Comparison of ENCODE assay signal across 19 cellular contexts in genomic region chr9:37341704-37342103, GRCh38.
A peak's percentile ranks its signal among the peaks of the same experiment; 100 is the strongest.
DNase-seq lines count a peak whose midpoint lies in the region; ATAC-seq, FAIRE-seq and TF ChIP-seq lines count a peak whose summit lies in the region.
"Had no signal": no experiment of that assay in that cellular context is flagged by ENCODE, and none has a peak within 500 bp of the region (broad histone marks: within the 10 kb centered on the region; RNA-seq: fewer than 3 reads in every experiment).

No MANE protein-coding gene starts in this region.

- H2AFZ ChIP-seq in SU-DHL-6 (ENCODE audit: low read depth, low read length, severe bottlenecking) = no peak overlapping the region

- H3K27me3 ChIP-seq in SU-DHL-6 (ENCODE audit: low read length) = no peaks in the 10 kb centered on the region

- no peak for TF ChIP-seq CTCF in SU-DHL-6 (IDR thresholded peaks at IDR 0.05; ENCODE audit: insufficient read depth, low read length, poor library complexity, severe bottlenecking)

- no peaks in the 10 kb centered on the region for H4K20me1 ChIP-seq in SU-DHL-6 (ENCODE audit: low read depth, low read length)

- peak; percentile 95 for FAIRE-seq in GM12891 (lab: Jason Lieb, UNC)
- FAIRE-seq: A549, G401.6, HepG2 had no signal

- no peaks in the 10 kb centered on the region for H3K9me2 ChIP-seq in SU-DHL-6 (replicated peaks; ENCODE audit: insufficient read depth, low read length)

- H3K4me3 ChIP-seq in SU-DHL-6 (ENCODE audit: insufficient read depth, low read length, poor library complexity, severe bottlenecking) = no peak overlapping the region
- H3K4me3 ChIP-seq: A549 had no signal

- peak; percentile 52 for ATAC-seq in HG02798 (IDR thresholded peaks at IDR 0.05; ENCODE audit: poor library complexity, unreplicated experiment)
- no peak for ATAC-seq in SK-N-SH treated with all-trans-retinoic acid at 6 μM for 48 hours
- ATAC-seq in GM21825 (IDR thresholded peaks at IDR 0.05; ENCODE audit: unreplicated experiment) = no peak
- no peak for ATAC-seq in HG03565 (IDR thresholded peaks at IDR 0.05; ENCODE audit: unreplicated experiment)
- ATAC-seq: A549, HepG2 had no signal

- TF ChIP-seq POLR2A in GM12891 (IDR thresholded peaks at IDR 0.05; ENCODE audit: low read depth, low read length) = no peak

- no peak overlapping the region for H3K9ac ChIP-seq in SU-DHL-6 (ENCODE audit: low read length)
- H3K9ac ChIP-seq: KMS-11 had no signal

- no peak for DNase-seq in GM12891 (ENCODE audit: insufficient read length, low spot score)
- DNase-seq in activated CD4-positive, alpha-beta T cell treated with anti-CD3 and anti-CD28 coated beads, Interleukin-2, amount 50 U/mL, for 1 hour = no peak
- DNase-seq: C1 segment of cervical spinal cord; Calu3; CD4-positive, alpha-beta T cell; DMS 273 treated with DMSO at 0.1 percent for 48 hours; DMS79; EL; HCEC 1CT; HFFc6 had no signal

- peaks cover 52% of the 10 kb centered on the region for H3F3A ChIP-seq in SU-DHL-6 (ENCODE audit: insufficient read depth)

- no peak overlapping the region for H3K4me2 ChIP-seq in SU-DHL-6 (ENCODE audit: low read depth, low read length, poor library complexity, severe bottlenecking)
- H3K4me2 ChIP-seq: A549, KMS-11 had no signal

- peak overlapping the region; percentile 2; the same call in 1 of the 2 replicates for H3K27ac ChIP-seq in SU-DHL-6 (ENCODE audit: low read depth, low read length)
- H3K27ac ChIP-seq: A549, KMS-11 had no signal

- H3K79me2 ChIP-seq in SU-DHL-6 (ENCODE audit: insufficient read depth, low read length) = peaks cover 87% of the 10 kb centered on the region

- H3K9me3 ChIP-seq in SU-DHL-6 (ENCODE audit: insufficient read depth, low read length) = no peaks in the 10 kb centered on the region
- H3K9me3 ChIP-seq: A549 had no signal

- H3K36me3 ChIP-seq in SU-DHL-6 (ENCODE audit: low read length) = peaks cover 18% of the 10 kb centered on the region; the same call in 1 of the 2 replicates

TF ChIP-seq in GM12891, 5 proteins besides CTCF, POLR2A, EP300 and RAD21:
- TF ChIP-seq PAX5 (IDR thresholded peaks at IDR 0.05; ENCODE audit: insufficient read depth, low read length, severe bottlenecking) (no peak), POU2F2 (IDR thresholded peaks at IDR 0.05; ENCODE audit: low read depth, low read length) (peak; percentile 97), POLR2AphosphoS5 (IDR thresholded peaks at IDR 0.05; ENCODE audit: low read depth, low read length) (no peak)

TF ChIP-seq in SK-N-SH treated with all-trans-retinoic acid at 6 μM for 48 hours, 23 proteins besides CTCF, POLR2A, EP300 and RAD21:
- TF ChIP-seq OSR1 (CRISPR knock-in tag; IDR thresholded peaks at IDR 0.05) (no peak), SNAI2 (CRISPR knock-in tag; IDR thresholded peaks at IDR 0.05) (no peak), GLIS3 (CRISPR knock-in tag; IDR thresholded peaks at IDR 0.05) (no peak), BACH2 (CRISPR knock-in tag; IDR thresholded peaks at IDR 0.05; ENCODE audit: borderline replicate concordance) (no peak), ARNTL (CRISPR knock-in tag; IDR thresholded peaks at IDR 0.05; ENCODE audit: borderline replicate concordance, low read depth) (no peak), ZNF70 (CRISPR knock-in tag; IDR thresholded peaks at IDR 0.05) (no peak), ZFP30 (CRISPR knock-in tag; IDR thresholded peaks at IDR 0.05) (no peak), PPARA (CRISPR knock-in tag; IDR thresholded peaks at IDR 0.05; ENCODE audit: borderline replicate concordance) (no peak), ZNF8 (CRISPR knock-in tag; IDR thresholded peaks at IDR 0.05) (no peak), ISL1 (CRISPR knock-in tag; IDR thresholded peaks at IDR 0.05) (no peak), RARB (CRISPR knock-in tag; IDR thresholded peaks at IDR 0.05) (no peak), ZC3H10 (CRISPR knock-in tag; IDR thresholded peaks at IDR 0.05) (no peak)
- TF ChIP-seq, protein P1, sequence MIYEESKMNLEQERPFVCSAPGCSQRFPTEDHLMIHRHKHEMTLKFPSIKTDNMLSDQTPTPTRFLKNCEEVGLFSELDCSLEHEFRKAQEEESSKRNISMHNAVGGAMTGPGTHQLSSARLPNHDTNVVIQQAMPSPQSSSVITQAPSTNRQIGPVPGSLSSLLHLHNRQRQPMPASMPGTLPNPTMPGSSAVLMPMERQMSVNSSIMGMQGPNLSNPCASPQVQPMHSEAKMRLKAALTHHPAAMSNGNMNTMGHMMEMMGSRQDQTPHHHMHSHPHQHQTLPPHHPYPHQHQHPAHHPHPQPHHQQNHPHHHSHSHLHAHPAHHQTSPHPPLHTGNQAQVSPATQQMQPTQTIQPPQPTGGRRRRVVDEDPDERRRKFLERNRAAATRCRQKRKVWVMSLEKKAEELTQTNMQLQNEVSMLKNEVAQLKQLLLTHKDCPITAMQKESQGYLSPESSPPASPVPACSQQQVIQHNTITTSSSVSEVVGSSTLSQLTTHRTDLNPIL (CRISPR knock-in tag; IDR thresholded peaks at IDR 0.05; ENCODE audit: low read depth) = no peak
- TF ChIP-seq, protein P2, sequence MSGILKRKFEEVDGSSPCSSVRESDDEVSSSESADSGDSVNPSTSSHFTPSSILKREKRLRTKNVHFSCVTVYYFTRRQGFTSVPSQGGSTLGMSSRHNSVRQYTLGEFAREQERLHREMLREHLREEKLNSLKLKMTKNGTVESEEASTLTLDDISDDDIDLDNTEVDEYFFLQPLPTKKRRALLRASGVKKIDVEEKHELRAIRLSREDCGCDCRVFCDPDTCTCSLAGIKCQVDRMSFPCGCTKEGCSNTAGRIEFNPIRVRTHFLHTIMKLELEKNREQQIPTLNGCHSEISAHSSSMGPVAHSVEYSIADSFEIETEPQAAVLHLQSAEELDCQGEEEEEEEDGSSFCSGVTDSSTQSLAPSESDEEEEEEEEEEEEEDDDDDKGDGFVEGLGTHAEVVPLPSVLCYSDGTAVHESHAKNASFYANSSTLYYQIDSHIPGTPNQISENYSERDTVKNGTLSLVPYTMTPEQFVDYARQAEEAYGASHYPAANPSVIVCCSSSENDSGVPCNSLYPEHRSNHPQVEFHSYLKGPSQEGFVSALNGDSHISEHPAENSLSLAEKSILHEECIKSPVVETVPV (CRISPR knock-in tag; IDR thresholded peaks at IDR 0.05) = no peak
- TF ChIP-seq, protein P3, sequence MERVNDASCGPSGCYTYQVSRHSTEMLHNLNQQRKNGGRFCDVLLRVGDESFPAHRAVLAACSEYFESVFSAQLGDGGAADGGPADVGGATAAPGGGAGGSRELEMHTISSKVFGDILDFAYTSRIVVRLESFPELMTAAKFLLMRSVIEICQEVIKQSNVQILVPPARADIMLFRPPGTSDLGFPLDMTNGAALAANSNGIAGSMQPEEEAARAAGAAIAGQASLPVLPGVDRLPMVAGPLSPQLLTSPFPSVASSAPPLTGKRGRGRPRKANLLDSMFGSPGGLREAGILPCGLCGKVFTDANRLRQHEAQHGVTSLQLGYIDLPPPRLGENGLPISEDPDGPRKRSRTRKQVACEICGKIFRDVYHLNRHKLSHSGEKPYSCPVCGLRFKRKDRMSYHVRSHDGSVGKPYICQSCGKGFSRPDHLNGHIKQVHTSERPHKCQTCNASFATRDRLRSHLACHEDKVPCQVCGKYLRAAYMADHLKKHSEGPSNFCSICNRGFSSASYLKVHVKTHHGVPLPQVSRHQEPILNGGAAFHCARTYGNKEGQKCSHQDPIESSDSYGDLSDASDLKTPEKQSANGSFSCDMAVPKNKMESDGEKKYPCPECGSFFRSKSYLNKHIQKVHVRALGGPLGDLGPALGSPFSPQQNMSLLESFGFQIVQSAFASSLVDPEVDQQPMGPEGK (CRISPR knock-in tag; IDR thresholded peaks at IDR 0.05; ENCODE audit: borderline replicate concordance) = no peak
